ENCODE assay signal across 22 cellular contexts in genomic region chr2:160180172-160180571, GRCh38. TPM values are rescaled to one million over a fixed set of nuclear protein-coding genes. Genes with fewer than 3 reads are reported as not detected.
DNase-seq lines count a peak whose midpoint lies in the region; ATAC-seq and TF ChIP-seq lines count a peak whose summit lies in the region.
"Had no signal": no experiment of that assay in that cellular context is flagged by ENCODE, and none has a peak within 500 bp of the region (broad histone marks: within the 10 kb centered on the region; RNA-seq: fewer than 3 reads in every experiment).

No MANE protein-coding gene starts in this region.

- H3K9ac ChIP-seq in DND-41 (ENCODE audit: low read depth, low read length) (peak overlapping the region; percentile 62; the same call in 1 of the 2 replicates), IMR-90 (ENCODE audit: low read depth, low read length) (no peak overlapping the region), neural progenitor cell (no peak overlapping the region)
- H3K9ac ChIP-seq: BLaER1 treated with 17β-estradiol and CSF1 and Interleukin-3, amounts not matched to agents 10 nM and 100 nM; GM23248 had no signal

- H3K14ac ChIP-seq in IMR-90 (replicated peaks; ENCODE audit: low read depth, low read length), result no peak overlapping the region

- TF ChIP-seq POLR2A in IMR-90 (IDR thresholded peaks at IDR 0.05; ENCODE audit: low read depth, low read length), result no peak

- H3K56ac ChIP-seq in IMR-90 (ENCODE audit: extremely low read depth, insufficient read depth, low read length), result no peak overlapping the region

- H4K8ac ChIP-seq in IMR-90 (ENCODE audit: low read depth in 2 of 2, low read length in 2 of 2), result no peak overlapping the region

- no peaks in the 10 kb centered on the region for H3K36me3 ChIP-seq in DND-41 (ENCODE audit: insufficient read depth, low read length)
- no peaks in the 10 kb centered on the region for H3K36me3 ChIP-seq in IMR-90 (ENCODE audit: control insufficient read depth, insufficient read depth, low read length)
- H3K36me3 ChIP-seq in left lung, result no peaks in the 10 kb centered on the region
- no peaks in the 10 kb centered on the region for H3K36me3 ChIP-seq in neural progenitor cell
- H3K36me3 ChIP-seq: BE2C; BLaER1 treated with 17β-estradiol and CSF1 and Interleukin-3, amounts not matched to agents 10 nM and 100 nM; HAP-1 had no signal

- H4K20me1 ChIP-seq in DND-41 (ENCODE audit: insufficient read depth, low read length) (no peaks in the 10 kb centered on the region), IMR-90 (ENCODE audit: insufficient read depth, low read length) (no peaks in the 10 kb centered on the region), neural progenitor cell (ENCODE audit: low read depth) (no peaks in the 10 kb centered on the region)
- H4K20me1 ChIP-seq: BLaER1 treated with 17β-estradiol and CSF1 and Interleukin-3, amounts not matched to agents 10 nM and 100 nM had no signal

- TF ChIP-seq CTCF in DND-41 (IDR thresholded peaks at IDR 0.05; ENCODE audit: borderline replicate concordance, extremely low read depth, low read length, poor library complexity, severe bottlenecking) (no peak), IMR-90 (conservative IDR thresholded peaks at IDR 0.05; ENCODE audit: low read depth, low read length) (no peak), left lung (IDR thresholded peaks at IDR 0.05) (no peak), neural progenitor cell (IDR thresholded peaks at IDR 0.05) (no peak)

- H2BK120ac ChIP-seq in IMR-90 (ENCODE audit: low read depth, low read length), result no peak overlapping the region

- H3K27ac ChIP-seq in DND-41 (ENCODE audit: low read length), result peak overlapping the region; percentile 89
- no peak overlapping the region for H3K27ac ChIP-seq in IMR-90 (ENCODE audit: insufficient read depth, low read length)
- H3K27ac ChIP-seq in left lung, result no peak overlapping the region
- no peak overlapping the region for H3K27ac ChIP-seq in neural progenitor cell
- H3K27ac ChIP-seq: BLaER1 treated with 17β-estradiol and CSF1 and Interleukin-3, amounts not matched to agents 10 nM and 100 nM; GM23248 had no signal

- no peak overlapping the region for H3K4me3 Mint-ChIP-seq in neural progenitor cell
- H3K4me3 Mint-ChIP-seq: CD14-positive monocyte; CD4-positive, alpha-beta T cell; CD8-positive, alpha-beta memory T cell had no signal

- no peak overlapping the region for H2BK15ac ChIP-seq in IMR-90 (ENCODE audit: low read depth, low read length)

- DNase-seq in DND-41 (no peak), IMR-90 (no peak), left lung (no peak), neural progenitor cell (ENCODE audit: low spot score) (no peak), mesenteric fat pad (ENCODE audit: low spot score) (no peak)
- DNase-seq: 8988T; ACHN; AML-193; BE2C; CD4-positive, alpha-beta T cell; CD8-positive, alpha-beta memory T cell; DMS 273 treated with DMSO at 0.1 percent for 48 hours; DMS79; GF-D8; GM23248 had no signal

- H2BK5ac ChIP-seq in IMR-90 (ENCODE audit: low read depth, low read length, poor library complexity, severe bottlenecking), result no peak overlapping the region

- no peak overlapping the region for H2AK9ac ChIP-seq in IMR-90 (replicated peaks; ENCODE audit: low read depth, low read length, poor library complexity)

- H3K4ac ChIP-seq in IMR-90 (ENCODE audit: low read depth, low read length), result no peak overlapping the region

- H3K79me2 ChIP-seq in DND-41 (ENCODE audit: insufficient read depth, low read length) (no peaks in the 10 kb centered on the region), neural progenitor cell (ENCODE audit: low read depth) (no peaks in the 10 kb centered on the region)

- peak overlapping the region; percentile 61; the same call in 1 of the 2 replicates for H2BK20ac ChIP-seq in IMR-90 (ENCODE audit: low read depth, low read length)

- H4K5ac ChIP-seq in IMR-90 (ENCODE audit: low read depth, low read length), result no peak overlapping the region

- H3K18ac ChIP-seq in IMR-90 (ENCODE audit: low read depth, low read length), result no peak overlapping the region

- H3K9me3 ChIP-seq in DND-41 (ENCODE audit: insufficient read depth, low read length, severe bottlenecking) (no peaks in the 10 kb centered on the region), IMR-90 (ENCODE audit: control insufficient read depth, insufficient read depth, low read length) (no peaks in the 10 kb centered on the region), left lung (no peaks in the 10 kb centered on the region), neural progenitor cell (ENCODE audit: low read depth) (no peaks in the 10 kb centered on the region)
- H3K9me3 ChIP-seq: A549; BE2C; BLaER1 treated with 17β-estradiol and CSF1 and Interleukin-3, amounts not matched to agents 10 nM and 100 nM; HAP-1 had no signal

- peaks cover 25% of the 10 kb centered on the region for H3K4me1 ChIP-seq in DND-41 (ENCODE audit: insufficient read depth, low read length)
- no peaks in the 10 kb centered on the region for H3K4me1 ChIP-seq in IMR-90 (ENCODE audit: control insufficient read depth, insufficient read depth, low read length)
- no peaks in the 10 kb centered on the region for H3K4me1 ChIP-seq in left lung
- peaks cover 7% of the 10 kb centered on the region for H3K4me1 ChIP-seq in neural progenitor cell
- H3K4me1 ChIP-seq: BE2C; BLaER1 treated with 17β-estradiol and CSF1 and Interleukin-3, amounts not matched to agents 10 nM and 100 nM; HAP-1 had no signal

- H3K4me3 ChIP-seq in DND-41 (ENCODE audit: low read depth in 1 of 2, low read length in 2 of 2) (0 out of 4 replicates have a peak overlapping the region, but pooled peaks of 1 of the 2 experiments have one; percentile 47), IMR-90 (ENCODE audit: insufficient read depth, low read depth, low read length) (no peak overlapping the region), left lung (no peak overlapping the region), neural progenitor cell (no peak overlapping the region)
- H3K4me3 ChIP-seq: A549; BLaER1 treated with 17β-estradiol and CSF1 and Interleukin-3, amounts not matched to agents 10 nM and 100 nM; GM23248; HAP-1 had no signal

- no peak for ATAC-seq in DND-41 (ENCODE audit: insufficient read depth, low read depth)
- no peak for ATAC-seq in IMR-90 (ENCODE audit: low read depth)
- peak; percentile 58 for ATAC-seq in left lung
- no peak for ATAC-seq in GM19455 (IDR thresholded peaks at IDR 0.05; ENCODE audit: unreplicated experiment)
- ATAC-seq in HG03175 (IDR thresholded peaks at IDR 0.05; ENCODE audit: unreplicated experiment), result no peak
- ATAC-seq: A549 had no signal

- H3K27me3 ChIP-seq in DND-41 (ENCODE audit: insufficient read depth, low read length, poor library complexity) (no peaks in the 10 kb centered on the region), IMR-90 (ENCODE audit: control insufficient read depth, insufficient read depth, low read length) (no peaks in the 10 kb centered on the region), left lung (no peaks in the 10 kb centered on the region), neural progenitor cell (no peaks in the 10 kb centered on the region)
- H3K27me3 ChIP-seq: BE2C; BLaER1 treated with 17β-estradiol and CSF1 and Interleukin-3, amounts not matched to agents 10 nM and 100 nM had no signal

- dilution Hi-C loops in IMR-90 (cut with HindIII; ENCODE audit: low sequenced_read_pairs, unreplicated experiment), result no loop called here

- BruUV-seq in IMR-90 (replicated peaks; lab: Mats Ljungman, UMichigan), result no TSS peak

- no peaks in the 10 kb centered on the region for H3K36me3 Mint-ChIP-seq in neural progenitor cell
- H3K36me3 Mint-ChIP-seq: CD14-positive monocyte had no signal

- no peak for TF ChIP-seq RAD21 in IMR-90 (IDR thresholded peaks at IDR 0.05; ENCODE audit: low read length)

- CTCF ChIA-PET in IMR-90 (lab: Yijun Ruan, JAX), result no interaction called here

- no peaks in the 10 kb centered on the region for H3K4me1 Mint-ChIP-seq in neural progenitor cell

- H4K91ac ChIP-seq in IMR-90 (ENCODE audit: insufficient read depth, low read depth, low read length), result no peak overlapping the region

- in situ Hi-C loops in IMR-90 (cut with MboI; ENCODE audit: low sequenced_read_pairs), result no loop called here

- no peak overlapping the region for H3K23ac ChIP-seq in IMR-90 (ENCODE audit: low read depth, low read length)

- no peak overlapping the region for H2AK5ac ChIP-seq in IMR-90 (ENCODE audit: low read depth, low read length)

- intact Hi-C loops in IMR-90 (cut with micrococcal nuclease), result no loop called here
- intact Hi-C loops in left lung (cut with DNase I), result no loop called here

- H3K4me2 ChIP-seq in DND-41 (ENCODE audit: insufficient read depth, low read length) (peak overlapping the region; percentile 61), IMR-90 (ENCODE audit: low read depth, low read length) (no peak overlapping the region), neural progenitor cell (no peak overlapping the region)
- H3K4me2 ChIP-seq: BLaER1 treated with 17β-estradiol and CSF1 and Interleukin-3, amounts not matched to agents 10 nM and 100 nM had no signal

- POLR2A ChIA-PET in IMR-90 (lab: Charles Lee; ENCODE audit: unreplicated experiment), result no interaction called here

- H3F3A ChIP-seq in neural progenitor cell (ENCODE audit: low read depth), result no peaks in the 10 kb centered on the region

- no peaks in the 10 kb centered on the region for H3K79me1 ChIP-seq in IMR-90 (ENCODE audit: low read depth in 1 of 2, low read length in 2 of 2)

- H3K9me1 ChIP-seq in IMR-90 (ENCODE audit: insufficient read depth, low read length), result peaks cover 4% of the 10 kb centered on the region; the same call in 1 of the 2 replicates

- H3K27ac Mint-ChIP-seq in neural progenitor cell, result no peak overlapping the region
- H3K27ac Mint-ChIP-seq: CD14-positive monocyte; CD8-positive, alpha-beta memory T cell had no signal

- H3K27me3 Mint-ChIP-seq in neural progenitor cell (ENCODE audit: insufficient read depth, low read depth), result no peaks in the 10 kb centered on the region
- H3K27me3 Mint-ChIP-seq: CD4-positive, alpha-beta T cell had no signal

- peaks cover 6% of the 10 kb centered on the region for H3K9me3 Mint-ChIP-seq in neural progenitor cell

- peak overlapping the region; percentile 68; the same call in 1 of the 2 replicates for H2AFZ ChIP-seq in DND-41 (ENCODE audit: low read depth, low read length)
- no peak overlapping the region for H2AFZ ChIP-seq in IMR-90 (replicated peaks; ENCODE audit: low read length, poor library complexity)
- H2AFZ ChIP-seq in neural progenitor cell (replicated peaks), result peak overlapping the region; percentile 97

TF ChIP-seq in IMR-90, 13 proteins besides CTCF, POLR2A, EP300 and RAD21:
- TF ChIP-seq CEBPB (IDR thresholded peaks at IDR 0.05; ENCODE audit: low read depth, low read length) (no peak), BHLHE40 (IDR thresholded peaks at IDR 0.05; ENCODE audit: low read depth, low read length) (no peak)
TF ChIP-seq in IMR-90: peak in this region for 0.

RNA-seq across cellular contexts. Expression of gene ITGB6, which starts 19.9 kb away (rescaled TPM):
- under 0.01 TPM in 1 of 2 replicates, not detected in the other for total RNA-seq in IMR-90 (2012; rRNA removed)
- polyA plus RNA-seq in IMR-90 (2012; rRNA removed), result not detected in 2 replicates
- polyA plus RNA-seq in IMR-90 (2012; cell fraction: cytosol; rRNA removed), result not detected in 2 replicates
- polyA plus RNA-seq in IMR-90 (2012; cell fraction: nucleus; rRNA removed; ENCODE audit: low replicate concordance), result 0.02 TPM in 1 of 2 replicates, not detected in the other
- total RNA-seq in left lung, result 100 to 1,000 TPM in 1 of 2 donors, 10 to 100 TPM in 1; 58.3 to 227 TPM
- not detected in 2 replicates for total RNA-seq in neural progenitor cell (ENCODE audit: low replicate concordance)
- total RNA-seq in mesenteric fat pad, result not detected
- total RNA-seq: CD4-positive, alpha-beta T cell; CD8-positive, alpha-beta memory T cell; G401; GM23248 had no signal
- polyA plus RNA-seq: CD14-positive monocyte; CD8-positive, alpha-beta memory T cell had no signal

Comparison
In these comparisons a context has a peak if more than half of its experiments do, and no peak if none do; other contexts are left out.
1. RNA of gene ITGB6, which starts 19.9 kb away (total RNA-seq): 58.3 to 227 TPM in left lung; not detected in mesenteric fat pad (single experiment), under 0.01 TPM in IMR-90 and not detected in neural progenitor cell; every median in the first group is over 10 times any median in the second.